ENCODE assay signal across 19 cellular contexts in genomic region chr7:95529701-95530100, GRCh38. TPM values are rescaled to one million over a fixed set of nuclear protein-coding genes. Genes with fewer than 3 reads are reported as not detected.
DNase-seq lines count a peak whose midpoint lies in the region; ATAC-seq, FAIRE-seq and TF ChIP-seq lines count a peak whose summit lies in the region.
"Had no signal": no experiment of that assay in that cellular context is flagged by ENCODE, and none has a peak within 500 bp of the region (broad histone marks: within the 10 kb centered on the region; RNA-seq: fewer than 3 reads in every experiment).

No MANE protein-coding gene starts in this region.

- no peak for TF ChIP-seq CTCF in bronchial epithelial cell (IDR thresholded peaks at IDR 0.05; ENCODE audit: insufficient read depth, low read length, severe bottlenecking)

- DNase-seq in NCI-H2029 (lab: John Stamatoyannopoulos, UW), result peak; percentile 10
- DNase-seq in NCI-H2029 treated with DMSO at 0.1 percent for 48 hours (lab: John Stamatoyannopoulos, UW), result no peak
- DNase-seq in Caki2 (ENCODE audit: low read depth), result peak; percentile 6
- peak; percentile 6 for DNase-seq in bronchial epithelial cell (ENCODE audit: low read depth)
- DNase-seq in renal cortical epithelial cell (ENCODE audit: low read depth), result peak; percentile 28
- no peak for DNase-seq in left ventricle myocardium superior
- no peak for DNase-seq in hypothalamus (lab: John Stamatoyannopoulos, UW)
- DNase-seq: 8988T; ACHN; Calu3; CD4-positive, CD25-positive, alpha-beta regulatory T cell; DMS 273 treated with DMSO at 0.1 percent for 48 hours; DMS79 treated with DMSO at 0.1 percent for 48 hours; EL; GOT3; H9 had no signal

- ATAC-seq in left ventricle myocardium superior, result no peak

- no peak for FAIRE-seq in bronchial epithelial cell (lab: Jason Lieb, UNC)
- FAIRE-seq: G401.6, GM12891 had no signal

- intact Hi-C loops in left ventricle myocardium superior (cut with micrococcal nuclease), result loop anchor here (5.0 kb wide), 1 partner anchor 158 kb away; no protein-coding TSS in a partner anchor

- H3K4me3 ChIP-seq in bronchial epithelial cell (ENCODE audit: low read depth, low read length), result no peak overlapping the region
- H3K4me3 ChIP-seq: BLaER1 treated with 17β-estradiol and CSF1 and Interleukin-3, amounts not matched to agents 10 nM and 100 nM had no signal

- H3K27me3 ChIP-seq in bronchial epithelial cell (ENCODE audit: control insufficient read depth, insufficient read depth, low read length), result peaks cover 3% of the 10 kb centered on the region
- H3K27me3 ChIP-seq: BLaER1 treated with 17β-estradiol and CSF1 and Interleukin-3, amounts not matched to agents 10 nM and 100 nM had no signal

- in situ Hi-C loops in Caki2 (cut with HindIII; ENCODE audit: low pct_unique_long_range_greater_than_20kb, low sequenced_read_pairs), result no loop called here

- no peaks in the 10 kb centered on the region for H3K36me3 ChIP-seq in bronchial epithelial cell (ENCODE audit: control insufficient read depth, insufficient read depth, low read length)
- H3K36me3 ChIP-seq: BLaER1 treated with 17β-estradiol and CSF1 and Interleukin-3, amounts not matched to agents 10 nM and 100 nM had no signal

RNA-seq across cellular contexts. Expression of gene ASB4, which starts 44.0 kb away (rescaled TPM):
- total RNA-seq in Caki2 (2014; rRNA removed; shearing (Covaris generic); ENCODE audit: low replicate concordance), result not detected in 2 replicates
- total RNA-seq in bronchial epithelial cell (under 0.01 TPM in 1 of 2 replicates, not detected in the other), renal cortical epithelial cell (not detected in 2 replicates), left ventricle myocardium superior (8.7 TPM)
- total RNA-seq: CD4-positive, CD25-positive, alpha-beta regulatory T cell; H9 had no signal

Comparison
In these comparisons a context has a peak if more than half of its experiments do, and no peak if none do; other contexts are left out.
1. DNase-seq: peak in NCI-H2029 (single experiment), Caki2 (single experiment), bronchial epithelial cell (single experiment) and renal cortical epithelial cell (single experiment); none in NCI-H2029 treated with DMSO at 0.1 percent for 48 hours (single experiment), left ventricle myocardium superior (single experiment) and hypothalamus (0 of 51).